Comparison of ENCODE assay signal across 32 cellular contexts in the genomic region with DNA sequence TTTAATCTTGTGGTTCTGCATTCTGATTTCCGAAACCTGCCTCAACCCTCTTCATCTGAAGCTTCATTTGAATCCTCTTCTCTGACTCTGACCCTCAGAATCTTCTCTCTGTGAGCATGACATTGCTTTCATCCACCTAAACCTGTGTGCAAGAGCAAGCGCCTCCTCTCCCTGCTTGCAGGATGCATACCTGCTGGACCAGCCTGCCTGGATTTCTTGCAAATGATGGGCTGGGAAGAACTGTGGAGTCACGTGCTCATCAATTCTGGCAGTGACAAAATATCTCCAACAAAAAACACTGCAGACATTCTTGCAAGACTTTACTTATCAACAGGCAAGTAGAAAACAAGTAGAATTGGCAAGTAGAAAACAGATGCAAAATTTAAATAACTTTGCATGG. TPM values are rescaled to one million over a fixed set of nuclear protein-coding genes. Genes with fewer than 3 reads are reported as not detected.
"Had no signal": no experiment of that assay in that cellular context is flagged by ENCODE, and none has a peak within 500 bp of the region (broad histone marks: within the 10 kb centered on the region; RNA-seq: fewer than 3 reads in every experiment).

No MANE protein-coding gene starts in this region.

- H3K27ac ChIP-seq: ascending aorta, cardiac muscle cell, PC-9, RWPE1, SK-N-MC had no signal

- H3K4me3 ChIP-seq: ascending aorta, cardiac muscle cell, PC-9, SK-N-MC had no signal

- H3K4me1 ChIP-seq: ascending aorta had no signal

- H3K9me3 Mint-ChIP-seq: activated T-helper 2 cell treated with anti-CD3 and anti-CD28 coated beads, Interferon-gamma antibody, Interleukin-2, Interleukin-4, amounts not matched to agents 10 μg/mL and 5 μg/mL and 100 μg/mL, durations not matched to agents 14 hours and 24 hours and 36 hours had no signal

- H3K27ac Mint-ChIP-seq: activated CD4-positive, alpha-beta T cell treated with anti-CD3 and anti-CD28 coated beads for 36 hours; activated CD4-positive, alpha-beta T cell treated with anti-CD3 and anti-CD28 coated beads, Interleukin-2, amount 10 ng/mL, durations not matched to agents 7 days and 5 days; activated CD8-positive, alpha-beta T cell treated with anti-CD3 and anti-CD28 coated beads, Interleukin-2, amount 10 ng/mL, durations not matched to agents 7 days and 5 days; activated naive CD4-positive, alpha-beta T cell treated with anti-CD3 and anti-CD28 coated beads, Interleukin-2, amount 50 U/mL, for 24 hours; activated naive CD8-positive, alpha-beta T cell treated with anti-CD3 and anti-CD28 coated beads, Interleukin-2, amount 10 ng/mL, durations not matched to agents 7 days and 5 days; activated T-cell treated with anti-CD3 and anti-CD28 coated beads, Interleukin-2, amount 50 U/mL, for 24 hours; activated T-helper 2 cell treated with anti-CD3 and anti-CD28 coated beads, Interferon-gamma antibody, Interleukin-2, Interleukin-4, amounts not matched to agents 10 μg/mL and 5 μg/mL and 100 μg/mL, durations not matched to agents 14 hours and 24 hours and 36 hours had no signal

- H3K27me3 ChIP-seq: ascending aorta, cardiac muscle cell had no signal

- H3K36me3 ChIP-seq: ascending aorta, cardiac muscle cell had no signal

- ATAC-seq: activated CD4-positive, alpha-beta T cell treated with anti-CD3 and anti-CD28 coated beads for 36 hours; activated CD4-positive, CD25-positive, alpha-beta regulatory T cell treated with anti-CD3 and anti-CD28 coated beads, Interleukin-2, amount 50 U/mL, for 24 hours; activated CD8-positive, alpha-beta T cell treated with anti-CD3 and anti-CD28 coated beads, Interleukin-2, amount 10 ng/mL, durations not matched to agents 7 days and 5 days; Right ventricle myocardium inferior had no signal

- DNase-seq: activated CD4-positive, alpha-beta T cell treated with anti-CD3 and anti-CD28 coated beads for 36 hours; activated CD4-positive, alpha-beta T cell treated with anti-CD3 and anti-CD28 coated beads, Interleukin-2, amount 10 ng/mL, durations not matched to agents 7 days and 5 days; activated CD4-positive, alpha-beta T cell treated with anti-CD3 and anti-CD28 coated beads, Interleukin-2, amount 50 U/mL, for 48 hours; activated CD8-positive, alpha-beta T cell treated with anti-CD3 and anti-CD28 coated beads, Interleukin-2, amount 10 ng/mL, durations not matched to agents 7 days and 5 days; activated gamma-delta T cell; activated naive CD4-positive, alpha-beta T cell treated with Interleukin-2 at 50 U/mL for 16 hours; activated naive CD8-positive, alpha-beta T cell treated with anti-CD3 and anti-CD28 coated beads, Interleukin-2, amount 10 ng/mL, durations not matched to agents 7 days and 5 days; activated T-cell treated with anti-CD3 and anti-CD28 coated beads, Interleukin-2, amount 50 U/mL, for 24 hours; amygdala; NCI-H1092 treated with DMSO at 0.1 percent for 48 hours; NCI-H1417; NCI-H146; NCI-H187; NCI-H2029 treated with DMSO at 0.1 percent for 48 hours; NCI-H2107; NCI-H2171; NCI-H510A; NCI-H526; NCI-H748 treated with DMSO at 0.1 percent for 48 hours; NK-92 treated with Interleukin-12 subunit alpha and Interleukin-12 subunit beta, amount 100 ng/mL, for 24 hours; PC-9; SIG-M5; T1000 had no signal

- H3K36me3 Mint-ChIP-seq: activated naive CD4-positive, alpha-beta T cell treated with anti-CD3 and anti-CD28 coated beads, Interleukin-2, amount 50 U/mL, for 24 hours; activated naive CD8-positive, alpha-beta T cell treated with anti-CD3 and anti-CD28 coated beads, Interleukin-2, amount 10 ng/mL, durations not matched to agents 7 days and 5 days had no signal

- H3K4me3 Mint-ChIP-seq: activated CD4-positive, alpha-beta T cell treated with anti-CD3 and anti-CD28 coated beads for 36 hours; activated CD4-positive, alpha-beta T cell treated with anti-CD3 and anti-CD28 coated beads, Interleukin-2, amount 10 ng/mL, durations not matched to agents 7 days and 5 days; activated CD8-positive, alpha-beta T cell treated with anti-CD3 and anti-CD28 coated beads, Interleukin-2, amount 10 ng/mL, durations not matched to agents 7 days and 5 days; activated naive CD4-positive, alpha-beta T cell treated with anti-CD3 and anti-CD28 coated beads, Interleukin-2, amount 50 U/mL, for 24 hours; activated naive CD8-positive, alpha-beta T cell treated with anti-CD3 and anti-CD28 coated beads, Interleukin-2, amount 10 ng/mL, durations not matched to agents 7 days and 5 days; activated T-cell treated with anti-CD3 and anti-CD28 coated beads, Interleukin-2, amount 50 U/mL, for 24 hours; central memory CD8-positive, alpha-beta T cell had no signal

- H3K27me3 Mint-ChIP-seq: activated CD4-positive, alpha-beta T cell treated with anti-CD3 and anti-CD28 coated beads, Interleukin-2, amount 10 ng/mL, durations not matched to agents 7 days and 5 days; activated naive CD8-positive, alpha-beta T cell treated with anti-CD3 and anti-CD28 coated beads, Interleukin-2, amount 10 ng/mL, durations not matched to agents 7 days and 5 days had no signal

- H3K9me3 ChIP-seq: ascending aorta had no signal

- H3K4me1 Mint-ChIP-seq: activated CD4-positive, alpha-beta T cell treated with anti-CD3 and anti-CD28 coated beads for 36 hours; activated CD4-positive, alpha-beta T cell treated with anti-CD3 and anti-CD28 coated beads, Interleukin-2, amount 10 ng/mL, durations not matched to agents 7 days and 5 days; activated naive CD4-positive, alpha-beta T cell treated with anti-CD3 and anti-CD28 coated beads, Interleukin-2, amount 50 U/mL, for 24 hours; activated naive CD8-positive, alpha-beta T cell treated with anti-CD3 and anti-CD28 coated beads, Interleukin-2, amount 10 ng/mL, durations not matched to agents 7 days and 5 days; central memory CD8-positive, alpha-beta T cell had no signal

RNA-seq across cellular contexts. Expression of gene SLC35F3, which starts 20.8 kb away (rescaled TPM):
- total RNA-seq: Right ventricle myocardium inferior had no signal
